In genomic region chr19:1355974-1356865, GRCh38 we compare ENCODE assay signal across 8 cellular contexts. TPM values are rescaled to one million over a fixed set of nuclear protein-coding genes. Genes with fewer than 3 reads are reported as not detected.
DNase-seq lines count a peak whose midpoint lies in the region; ATAC-seq and TF ChIP-seq lines count a peak whose summit lies in the region.

No MANE protein-coding gene starts in this region.

- TF ChIP-seq CTCF in RWPE2 (IDR thresholded peaks at IDR 0.05; ENCODE audit: poor library complexity, severe bottlenecking) (no peak), fibroblast of lung (conservative IDR thresholded peaks at IDR 0.05 in 1 of 2, IDR thresholded peaks at IDR 0.05 in 1 of 2; ENCODE audit: low read depth in 1 of 2, low read length in 2 of 2) (no peak), psoas muscle (IDR thresholded peaks at IDR 0.05) (no peak)

- H3K4me3 ChIP-seq in RWPE2 (ENCODE audit: severe bottlenecking) (peak overlapping the region; percentile 76), fibroblast of lung (replicated peaks in 1 of 4; ENCODE audit: control extremely low read depth in 1 of 4, insufficient read depth in 1 of 4, low read depth in 3 of 4, low read length in 4 of 4) (peak overlapping the region; percentile 70 to 82 (median 74)), psoas muscle (peak overlapping the region; percentile 84)

- H3K27ac ChIP-seq in RWPE2 (ENCODE audit: poor library complexity, severe bottlenecking) (no peak overlapping the region), fibroblast of lung (ENCODE audit: insufficient read depth, low read length) (peak overlapping the region; percentile 5), psoas muscle (peak overlapping the region; percentile 67)

- H2AFZ ChIP-seq in fibroblast of lung (ENCODE audit: low read length) = no peak overlapping the region

- in situ Hi-C loops in ACHN (cut with HindIII; ENCODE audit: low pct_ligation_motif_present, low pct_unique_long_range_greater_than_20kb, low sequenced_read_pairs) = no loop called here

- H3K4me2 ChIP-seq in fibroblast of lung (ENCODE audit: extremely low read depth, insufficient read depth, low read length) = peak overlapping the region; percentile 72

- no peaks in the 10 kb centered on the region for H4K20me1 ChIP-seq in fibroblast of lung (ENCODE audit: control insufficient read depth, extremely low read depth, insufficient read depth, low read length)

- ATAC-seq in RWPE2 (ENCODE audit: low read depth) (no peak), psoas muscle (no peak), GM21723 (IDR thresholded peaks at IDR 0.05; ENCODE audit: unreplicated experiment) (no peak)

- H3K9me3 ChIP-seq in RWPE2 (ENCODE audit: severe bottlenecking) (no peaks in the 10 kb centered on the region), fibroblast of lung (ENCODE audit: control insufficient read depth, insufficient read depth, low read depth, low read length) (no peaks in the 10 kb centered on the region), psoas muscle (no peaks in the 10 kb centered on the region)

- H3K9ac ChIP-seq in fibroblast of lung (ENCODE audit: insufficient read depth, low read length) = no peak overlapping the region

- DNase-seq in EH (ENCODE audit: low read depth) (peak; percentile 77), RWPE2 (ENCODE audit: low spot score) (no peak), fibroblast of lung (ENCODE audit: low read depth in 2 of 2) (peak; percentile 30 to 54), psoas muscle (no peak), AG20443 (ENCODE audit: low spot score) (no peak), ACHN (no peak), DMS153 (lab: John Stamatoyannopoulos, UW) (no peak)

- peaks cover 4% of the 10 kb centered on the region for H3K79me2 ChIP-seq in fibroblast of lung (ENCODE audit: control insufficient read depth, insufficient read depth, low read length)

- H3K4me1 ChIP-seq in RWPE2 (ENCODE audit: insufficient read depth, poor library complexity, severe bottlenecking) = peaks cover 4% of the 10 kb centered on the region
- H3K4me1 ChIP-seq in fibroblast of lung (ENCODE audit: control insufficient read depth, extremely low read depth, insufficient read depth, low read length) = peaks cover 7% of the 10 kb centered on the region
- H3K4me1 ChIP-seq in psoas muscle = peaks cover 19% of the 10 kb centered on the region

- intact Hi-C loops in psoas muscle (cut with DNase I) = loop anchor here in 1 of 2 donors (2.0 to 5.0 kb wide), 2 partner anchors 53 to 79 kb away; partner anchors contain the start of gene FAM174C

- H3K27me3 ChIP-seq in RWPE2 (ENCODE audit: insufficient read depth, poor library complexity, severe bottlenecking) (no peaks in the 10 kb centered on the region), fibroblast of lung (ENCODE audit: control insufficient read depth, insufficient read depth, low read length) (no peaks in the 10 kb centered on the region), psoas muscle (ENCODE audit: insufficient read depth in 3 of 3, low read length in 2 of 3) (no peaks in the 10 kb centered on the region)

- peaks cover 45% of the 10 kb centered on the region for H3K36me3 ChIP-seq in RWPE2 (ENCODE audit: low read depth)
- H3K36me3 ChIP-seq in fibroblast of lung (ENCODE audit: control insufficient read depth, insufficient read depth, low read length) = peaks cover 8% of the 10 kb centered on the region
- H3K36me3 ChIP-seq in psoas muscle (ENCODE audit: insufficient read depth in 1 of 2, low read depth in 1 of 2) = peaks cover 0 to 43% of the 10 kb centered on the region in 2 donors

- WGBS in psoas muscle, 3 donors = 14 to 27% (median 20%) methylated on average over 23 of the region's 23 CpGs

RNA-seq across cellular contexts. Expression of gene NDUFS7, which starts 27.5 kb away (rescaled TPM):
- total RNA-seq in fibroblast of lung (55.0 and 71.2 TPM in 2 replicates), psoas muscle (100 to 1,000 TPM; 230 to 338 (median 308) TPM)
- polyA plus RNA-seq in fibroblast of lung (29.6 and 30.3 TPM in 2 replicates), psoas muscle (100 to 1,000 TPM; 177 to 423 (median 294) TPM)
- polyA plus RNA-seq in fibroblast of lung (2012) = 62.7 and 110 TPM in 2 replicates
- 25.0 and 25.6 TPM in 2 replicates for polyA minus RNA-seq in fibroblast of lung (ENCODE audit: low replicate concordance)

RNA-seq across cellular contexts. Expression of gene GAMT, which starts 45.1 kb away (rescaled TPM):
- total RNA-seq in fibroblast of lung (31.1 and 44.1 TPM in 2 replicates), psoas muscle (100 to 1,000 TPM; 227 to 339 (median 232) TPM)
- polyA plus RNA-seq in fibroblast of lung (20.0 and 32.6 TPM in 2 replicates), psoas muscle (100 to 1,000 TPM; 162 to 464 (median 351) TPM)
- polyA plus RNA-seq in fibroblast of lung (2012) = 34.3 and 61.8 TPM in 2 replicates
- 69.4 and 75.2 TPM in 2 replicates for polyA minus RNA-seq in fibroblast of lung (ENCODE audit: low replicate concordance)

RNA-seq across cellular contexts. Expression of gene DAZAP1, which starts 51.2 kb away (rescaled TPM):
- total RNA-seq in fibroblast of lung (34.9 and 49.5 TPM in 2 replicates), psoas muscle (100 to 1,000 TPM in 1 of 4 donors, 10 to 100 TPM in 3; 59.9 to 122 (median 86.9) TPM)
- polyA plus RNA-seq in fibroblast of lung (44.6 and 65.4 TPM in 2 replicates), psoas muscle (100 to 1,000 TPM in 1 of 3 donors, 10 to 100 TPM in 2; 68.9 to 103 (median 94.1) TPM)
- polyA plus RNA-seq in fibroblast of lung (2012) = 69.9 and 94.0 TPM in 2 replicates
- polyA minus RNA-seq in fibroblast of lung (ENCODE audit: low replicate concordance) = 72.9 and 84.1 TPM in 2 replicates

Comparison
In these comparisons a context has a peak if more than half of its experiments do, and no peak if none do; other contexts are left out.
1. DNase-seq: peak in EH (single experiment) and fibroblast of lung (2 of 2); none in RWPE2 (single experiment), psoas muscle (0 of 2), AG20443 (single experiment), ACHN (single experiment) and DMS153 (single experiment).
2. Peak in every context shown above with its lines, with median percentiles within 50 percentile points of each other: H3K4me3 ChIP-seq.